In genomic region chr3:192054881-192055280, GRCh38 we compare ENCODE assay signal across 14 cellular contexts.
DNase-seq lines count a peak whose midpoint lies in the region; ATAC-seq and TF ChIP-seq lines count a peak whose summit lies in the region.
"Had no signal": no experiment of that assay in that cellular context is flagged by ENCODE, and none has a peak within 500 bp of the region (broad histone marks: within the 10 kb centered on the region; RNA-seq: fewer than 3 reads in every experiment).

No MANE protein-coding gene starts in this region.

- H3K4me3 ChIP-seq in esophagus squamous epithelium: no peak overlapping the region
- no peak overlapping the region for H3K4me3 ChIP-seq in testis
- H3K4me3 ChIP-seq: BLaER1 treated with 17β-estradiol and CSF1 and Interleukin-3, amounts not matched to agents 10 nM and 100 nM; GM23248 had no signal

- no peaks in the 10 kb centered on the region for H3K27me3 ChIP-seq in esophagus squamous epithelium
- no peaks in the 10 kb centered on the region for H3K27me3 ChIP-seq in testis
- H3K27me3 ChIP-seq: BLaER1 treated with 17β-estradiol and CSF1 and Interleukin-3, amounts not matched to agents 10 nM and 100 nM had no signal

- H3K36me3 ChIP-seq in esophagus squamous epithelium (no peaks in the 10 kb centered on the region), testis (ENCODE audit: low read depth, missing control alignments) (no peaks in the 10 kb centered on the region)
- H3K36me3 ChIP-seq: BLaER1 treated with 17β-estradiol and CSF1 and Interleukin-3, amounts not matched to agents 10 nM and 100 nM had no signal

- no peak overlapping the region for H3K27ac ChIP-seq in esophagus squamous epithelium
- no peak overlapping the region for H3K27ac ChIP-seq in testis
- H3K27ac ChIP-seq: BLaER1 treated with 17β-estradiol and CSF1 and Interleukin-3, amounts not matched to agents 10 nM and 100 nM; GM23248 had no signal

- intact Hi-C loops in esophagus squamous epithelium (cut with DNase I): no loop called here
- intact Hi-C loops in testis (cut with DNase I; ENCODE audit: low total_unique reads): no loop called here

- DNase-seq in HK-2 (ENCODE audit: unreplicated experiment) (peak; percentile 24), NCI-H2029 treated with DMSO at 0.1 percent for 48 hours (lab: John Stamatoyannopoulos, UW) (peak; percentile 19), dermis microvascular lymphatic vessel endothelial cell (ENCODE audit: low read depth in 2 of 2) (peak; percentile 42 to 71), myocyte (ENCODE audit: low read depth) (peak; percentile 36), esophagus squamous epithelium (lab: John Stamatoyannopoulos, UW) (no peak), testis (no peak)
- DNase-seq: activated CD4-positive, CD25-positive, alpha-beta regulatory T cell treated with anti-CD3 and anti-CD28 coated beads, Interleukin-2, amount 50 U/mL, for 72 hours; GM23248; NCI-H1436; stimulated activated CD4-positive, alpha-beta T cell treated with anti-CD3 and anti-CD28 coated beads, Interleukin-12 subunit alpha, Interleukin-12 subunit beta, amount 100 ng/mL, for 4 hours had no signal

- ATAC-seq in GM21786 (IDR thresholded peaks at IDR 0.05; ENCODE audit: unreplicated experiment): no peak
- ATAC-seq: natural killer cell treated with Interleukin-12 subunit alpha and Interleukin-12 subunit beta and Interleukin-15 and Interleukin-18, amount 100 ng/mL, for 72 hours; stimulated activated effector memory CD8-positive, alpha-beta T cell treated with anti-CD3 and anti-CD28 coated beads, Interleukin-12 subunit alpha, Interleukin-12 subunit beta, amount 100 ng/mL, for 72 hours had no signal

- WGBS in esophagus squamous epithelium, 2 donors: 31 to 42% methylated on average over 2 of the region's 2 CpGs
- 28 to 69% methylated on average over 2 of the region's 2 CpGs for WGBS in testis, 2 donors

- H3K9me3 ChIP-seq in esophagus squamous epithelium (no peaks in the 10 kb centered on the region), testis (no peaks in the 10 kb centered on the region)
- H3K9me3 ChIP-seq: BLaER1 treated with 17β-estradiol and CSF1 and Interleukin-3, amounts not matched to agents 10 nM and 100 nM had no signal

- H3K4me1 ChIP-seq in esophagus squamous epithelium (no peaks in the 10 kb centered on the region), testis (no peaks in the 10 kb centered on the region)
- H3K4me1 ChIP-seq: BLaER1 treated with 17β-estradiol and CSF1 and Interleukin-3, amounts not matched to agents 10 nM and 100 nM had no signal

- TF ChIP-seq CTCF in esophagus squamous epithelium (IDR thresholded peaks at IDR 0.05) (no peak), testis (IDR thresholded peaks at IDR 0.05) (no peak)

- TF ChIP-seq POLR2A in esophagus squamous epithelium (IDR thresholded peaks at IDR 0.05): no peak
- TF ChIP-seq POLR2A in testis (IDR thresholded peaks at IDR 0.05): no peak

Comparison
In these comparisons a context has a peak if more than half of its experiments do, and no peak if none do; other contexts are left out.
1. DNase-seq: peak in HK-2 (single experiment), NCI-H2029 treated with DMSO at 0.1 percent for 48 hours (single experiment), dermis microvascular lymphatic vessel endothelial cell (2 of 2) and myocyte (single experiment); none in esophagus squamous epithelium (single experiment) and testis (single experiment).